In the genomic region with DNA sequence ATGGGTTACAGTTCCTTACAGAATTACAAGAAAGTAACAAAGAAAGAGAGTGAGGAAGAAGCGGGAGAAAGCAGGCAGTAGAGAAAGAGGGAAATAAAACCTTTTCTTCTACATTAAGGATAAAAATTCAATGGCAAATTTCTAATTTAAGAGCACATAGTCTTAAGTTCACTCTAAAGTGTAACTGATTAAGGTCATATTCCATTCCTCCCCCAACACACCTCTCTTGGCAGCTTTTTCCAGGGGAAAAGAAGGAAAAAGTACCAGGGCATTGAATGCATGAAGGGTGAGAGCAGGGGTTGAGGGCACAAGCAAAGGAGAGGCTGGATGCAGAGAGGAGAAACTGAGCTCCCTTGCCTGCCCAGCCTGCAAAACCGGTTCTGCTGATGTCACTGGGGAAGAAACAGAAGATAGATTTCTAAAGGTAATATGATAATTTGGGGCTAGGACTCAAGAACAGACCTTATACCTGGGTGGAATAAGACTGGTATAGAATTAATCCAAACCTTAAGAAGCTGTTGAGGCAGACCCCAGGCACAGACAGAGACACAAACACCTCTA, we compare ENCODE assay signal across 1 cellular context.
TF ChIP-seq lines count a peak whose summit lies in the region.

No MANE protein-coding gene starts in this region.

TF ChIP-seq in SK-N-SH, 30 proteins besides CTCF, POLR2A, EP300 and RAD21 (continued from another document):
- TF ChIP-seq, protein P1, sequence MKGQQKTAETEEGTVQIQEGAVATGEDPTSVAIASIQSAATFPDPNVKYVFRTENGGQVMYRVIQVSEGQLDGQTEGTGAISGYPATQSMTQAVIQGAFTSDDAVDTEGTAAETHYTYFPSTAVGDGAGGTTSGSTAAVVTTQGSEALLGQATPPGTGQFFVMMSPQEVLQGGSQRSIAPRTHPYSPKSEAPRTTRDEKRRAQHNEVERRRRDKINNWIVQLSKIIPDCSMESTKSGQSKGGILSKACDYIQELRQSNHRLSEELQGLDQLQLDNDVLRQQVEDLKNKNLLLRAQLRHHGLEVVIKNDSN (IDR thresholded peaks at IDR 0.05; ENCODE audit: borderline replicate concordance, low read depth) = no peak
- TF ChIP-seq RXRA (IDR thresholded peaks at IDR 0.05; ENCODE audit: borderline replicate concordance, low read depth) (no peak), TEAD4 (IDR thresholded peaks at IDR 0.05; ENCODE audit: borderline replicate concordance, insufficient read depth) (no peak)
